1 cellular context compared by ENCODE assay signal in genomic region chr6:41080623-41081022, GRCh38.
TF ChIP-seq lines count a peak whose summit lies in the region.

No MANE protein-coding gene starts in this region.

TF ChIP-seq in endothelial cell of umbilical vein, 7 proteins besides CTCF, POLR2A, EP300 and RAD21:
- TF ChIP-seq EZH2 (IDR thresholded peaks at IDR 0.05; ENCODE audit: borderline replicate concordance, low read depth, low read length, severe bottlenecking) (no peak), GATA2 (IDR thresholded peaks at IDR 0.05; ENCODE audit: insufficient read depth, insufficient read length, low read depth, low read length) (no peak), FOS (IDR thresholded peaks at IDR 0.05; ENCODE audit: borderline replicate concordance, insufficient read depth, low read length) (no peak), POLR2AphosphoS5 (IDR thresholded peaks at IDR 0.05; ENCODE audit: insufficient read depth, low read depth, low read length) (no peak), JUN (IDR thresholded peaks at IDR 0.05; ENCODE audit: borderline replicate concordance, insufficient read depth, insufficient read length, low read depth) (no peak), MYC (IDR thresholded peaks at IDR 0.05; ENCODE audit: low read depth, low read length) (no peak), MAX (IDR thresholded peaks at IDR 0.05; ENCODE audit: insufficient read depth, insufficient read length) (no peak)
